16 cellular contexts compared by ENCODE assay signal in genomic region chr9:135413086-135413375, GRCh38.
DNase-seq lines count a peak whose midpoint lies in the region; ATAC-seq and TF ChIP-seq lines count a peak whose summit lies in the region.
"Had no signal": no experiment of that assay in that cellular context is flagged by ENCODE, and none has a peak within 500 bp of the region (broad histone marks: within the 10 kb centered on the region; RNA-seq: fewer than 3 reads in every experiment).

No MANE protein-coding gene starts in this region.

- H3K9me3 ChIP-seq in PC-3 (ENCODE audit: low read length) (no peaks in the 10 kb centered on the region), spleen (no peaks in the 10 kb centered on the region), thyroid gland (no peaks in the 10 kb centered on the region)
- H3K9me3 ChIP-seq: HAP-1 had no signal

- TF ChIP-seq POLR2A in spleen (IDR thresholded peaks at IDR 0.05), result no peak
- TF ChIP-seq POLR2A in thyroid gland (IDR thresholded peaks at IDR 0.05), result no peak

- no peaks in the 10 kb centered on the region for H3K9me3 Mint-ChIP-seq in glutamatergic neuron (ENCODE audit: unreplicated experiment)
- H3K9me3 Mint-ChIP-seq: CD4-positive, alpha-beta T cell had no signal

- H4K20me1 ChIP-seq in PC-3 (ENCODE audit: low read length), result no peaks in the 10 kb centered on the region
- H4K20me1 ChIP-seq: BLaER1 had no signal

- H3K27ac ChIP-seq in PC-3 (ENCODE audit: low read length) (no peak overlapping the region), spleen (no peak overlapping the region), thyroid gland (no peak overlapping the region)
- H3K27ac ChIP-seq: BLaER1, HL-60 had no signal

- POLR2A ChIA-PET in PC-3 (lab: Charles Lee; ENCODE audit: unreplicated experiment), result no interaction called here

- H3K36me3 ChIP-seq in PC-3 (ENCODE audit: low read depth, low read length) (no peaks in the 10 kb centered on the region), spleen (no peaks in the 10 kb centered on the region), thyroid gland (no peaks in the 10 kb centered on the region)
- H3K36me3 ChIP-seq: BLaER1, HAP-1 had no signal

- WGBS in spleen, 5 donors, result 68 to 85% (median 79%) methylated on average over 12 of the region's 12 CpGs
- WGBS in thyroid gland, 2 donors, result 86 to 90% methylated on average over 11 to 12 of the region's 12 CpGs

- H3K4me3 Mint-ChIP-seq in glutamatergic neuron (ENCODE audit: unreplicated experiment), result no peak overlapping the region
- H3K4me3 Mint-ChIP-seq: CD4-positive, alpha-beta T cell had no signal

- H3K79me2 ChIP-seq in PC-3 (ENCODE audit: low read length), result no peaks in the 10 kb centered on the region

- intact Hi-C loops in cardiac septum (cut with DNase I) (loop anchor here (2.0 to 5.0 kb wide), 2 partner anchors 71 to 634 kb away; no protein-coding TSS in a partner anchor), left ventricle myocardium superior (cut with micrococcal nuclease) (loop anchor here (10.0 kb wide), 1 partner anchor 328 kb away; the partner anchor contains the start of gene OLFM1), PC-3 (cut with micrococcal nuclease) (no loop called here), spleen (cut with DNase I; ENCODE audit: low total_unique reads) (loop anchor here (5.0 kb wide), 2 partner anchors 326 to 716 kb away; partner anchors contain the start of gene OLFM1), thyroid gland (cut with DNase I) (loop anchor here (2.0 kb wide), 1 partner anchor 326 kb away; the partner anchor contains the start of gene OLFM1)

- no TSS peak for BruUV-seq in PC-3 (replicated peaks; lab: Mats Ljungman, UMichigan)

- H3K4me3 ChIP-seq in PC-3 (ENCODE audit: low read length), result peak overlapping the region; percentile 20; the same call in 1 of the 2 replicates
- H3K4me3 ChIP-seq in spleen, result no peak overlapping the region
- H3K4me3 ChIP-seq in thyroid gland (replicated peaks in 1 of 3), result no peak overlapping the region
- H3K4me3 ChIP-seq: BLaER1, GM12878, HAP-1 had no signal

- TF ChIP-seq CTCF in PC-3 (conservative IDR thresholded peaks at IDR 0.05; ENCODE audit: low read depth, low read length) (no peak), glutamatergic neuron (IDR thresholded peaks at IDR 0.05; ENCODE audit: partially characterized antibody, unreplicated experiment) (no peak), spleen (IDR thresholded peaks at IDR 0.05 in 8 of 11, conservative IDR thresholded peaks at IDR 0.05 in 3 of 11) (no peak), thyroid gland (IDR thresholded peaks at IDR 0.05) (no peak)

- DNase-seq in cardiac septum (ENCODE audit: low spot score), result peak; percentile 56
- DNase-seq in left ventricle myocardium superior, result no peak
- DNase-seq in PC-3, result no peak
- DNase-seq in glutamatergic neuron, result no peak
- DNase-seq in spleen, result peak; percentile 38
- DNase-seq in NCI-H748 (lab: John Stamatoyannopoulos, UW; ENCODE audit: unreplicated experiment), result no peak
- no peak for DNase-seq in Ammon's horn (ENCODE audit: low spot score)
- no peak for DNase-seq in thyroid gland
- DNase-seq: DMS 273 treated with DMSO at 0.1 percent for 48 hours, NCI-H1048, NCI-H1417 treated with DMSO at 0.1 percent for 48 hours had no signal

- no peaks in the 10 kb centered on the region for H3K36me3 Mint-ChIP-seq in glutamatergic neuron (ENCODE audit: unreplicated experiment)

- H3K27ac Mint-ChIP-seq in glutamatergic neuron (ENCODE audit: unreplicated experiment), result peak overlapping the region; percentile 8
- H3K27ac Mint-ChIP-seq: CD4-positive, alpha-beta T cell had no signal

- no peak overlapping the region for H3K9ac ChIP-seq in PC-3 (ENCODE audit: low read length)
- H3K9ac ChIP-seq: BLaER1 had no signal

- H3K4me1 Mint-ChIP-seq in glutamatergic neuron (ENCODE audit: low read depth, unreplicated experiment), result no peaks in the 10 kb centered on the region

- H3K4me2 ChIP-seq in PC-3 (ENCODE audit: low read length), result peak overlapping the region; percentile 62; the same call in 1 of the 2 replicates
- H3K4me2 ChIP-seq: BLaER1 had no signal

- ATAC-seq in left ventricle myocardium superior (no peak), PC-3 (no peak)

- CTCF ChIA-PET in PC-3 (lab: Charles Lee), result interaction anchor here (0.7 kb wide), 1 partner anchor 50 kb away, joined by 3 read pairs; no protein-coding TSS in a partner anchor

- no peaks in the 10 kb centered on the region for H3K4me1 ChIP-seq in PC-3 (ENCODE audit: insufficient read depth, low read length)
- peaks cover 0 to 8% (median 6%) of the 10 kb centered on the region in 6 donors for H3K4me1 ChIP-seq in spleen
- no peaks in the 10 kb centered on the region for H3K4me1 ChIP-seq in thyroid gland
- H3K4me1 ChIP-seq: BLaER1, HAP-1 had no signal

- no peaks in the 10 kb centered on the region for H3F3A ChIP-seq in PC-3 (ENCODE audit: low read length, unreplicated experiment)

- peak overlapping the region; percentile 58 for H2AFZ ChIP-seq in PC-3 (ENCODE audit: low read length)

- no peaks in the 10 kb centered on the region for H3K27me3 Mint-ChIP-seq in glutamatergic neuron (ENCODE audit: unreplicated experiment)

- H3K27me3 ChIP-seq in PC-3 (ENCODE audit: low read length) (no peaks in the 10 kb centered on the region), spleen (replicated peaks in 1 of 7) (peaks cover 0 to 68% (median 15%) of the 10 kb centered on the region in 7 donors), thyroid gland (no peaks in the 10 kb centered on the region)
- H3K27me3 ChIP-seq: BLaER1 had no signal

- H3K9me2 ChIP-seq in PC-3 (replicated peaks; ENCODE audit: low read length), result no peaks in the 10 kb centered on the region

Comparison
In these comparisons a context has a peak if more than half of its experiments do, and no peak if none do; other contexts are left out.
1. DNase-seq: peak in cardiac septum (single experiment) and spleen (single experiment); none in left ventricle myocardium superior (single experiment), PC-3 (single experiment), glutamatergic neuron (single experiment), NCI-H748 (single experiment), Ammon's horn (single experiment) and thyroid gland (0 of 2).